Comparison of ENCODE assay signal across 8 cellular contexts in the genomic region with DNA sequence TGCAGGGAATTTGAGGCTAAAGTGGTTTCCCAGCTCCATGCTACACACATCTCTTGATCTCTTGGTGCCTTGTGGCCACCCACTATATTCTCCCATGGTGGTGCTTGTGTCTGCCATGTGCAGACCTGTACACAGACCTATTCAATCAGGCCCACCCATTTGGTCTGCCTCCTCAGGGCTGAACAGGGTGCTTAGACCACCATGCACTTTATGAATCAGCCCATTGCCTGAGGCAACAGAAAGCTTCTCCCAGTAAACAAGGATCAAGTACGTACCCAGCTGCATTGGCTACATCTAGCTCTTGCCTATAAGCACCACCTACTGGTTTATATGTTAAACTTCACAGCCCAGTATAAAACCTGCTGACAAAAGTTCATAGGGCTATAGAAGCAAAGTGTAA.
DNase-seq lines count a peak whose midpoint lies in the region; ATAC-seq and TF ChIP-seq lines count a peak whose summit lies in the region.

No MANE protein-coding gene starts in this region.

- H3K27me3 ChIP-seq in adrenal gland = no peaks in the 10 kb centered on the region
- H3K27me3 ChIP-seq in left lung = no peaks in the 10 kb centered on the region
- no peaks in the 10 kb centered on the region for H3K27me3 ChIP-seq in prostate gland (replicated peaks; ENCODE audit: insufficient read depth)

- WGBS in adrenal gland, 4 donors = 0 to 4% (median 1%) methylated on average over 1 of the region's 1 CpG
- 4% methylated on average over 1 of the region's 1 CpG for WGBS in prostate gland

- TF ChIP-seq CTCF in adrenal gland (IDR thresholded peaks at IDR 0.05) (peak in 5 of 6 experiments; percentile 30 to 48 (median 42)), left lung (IDR thresholded peaks at IDR 0.05) (no peak), prostate gland (IDR thresholded peaks at IDR 0.05) (no peak)

- H3K36me3 ChIP-seq in adrenal gland (replicated peaks in 1 of 2) = no peaks in the 10 kb centered on the region
- no peaks in the 10 kb centered on the region for H3K36me3 ChIP-seq in left lung
- H3K36me3 ChIP-seq in prostate gland = no peaks in the 10 kb centered on the region

- H3K9me3 ChIP-seq in adrenal gland (replicated peaks in 1 of 3) (no peaks in the 10 kb centered on the region), left lung (no peaks in the 10 kb centered on the region), prostate gland (no peaks in the 10 kb centered on the region)

- H3K4me3 ChIP-seq in adrenal gland (no peak overlapping the region), left lung (no peak overlapping the region), prostate gland (no peak overlapping the region)

- H3K27ac ChIP-seq in adrenal gland = no peak overlapping the region
- H3K27ac ChIP-seq in left lung = no peak overlapping the region
- H3K27ac ChIP-seq in prostate gland = no peak overlapping the region

- TF ChIP-seq POLR2A in adrenal gland (IDR thresholded peaks at IDR 0.05) (no peak), prostate gland (IDR thresholded peaks at IDR 0.05) (no peak)

- H3K4me1 ChIP-seq in adrenal gland (replicated peaks in 1 of 2) (no peaks in the 10 kb centered on the region), left lung (no peaks in the 10 kb centered on the region), prostate gland (replicated peaks) (no peaks in the 10 kb centered on the region)

- peak; percentile 58 for DNase-seq in DMS 273 (lab: John Stamatoyannopoulos, UW; ENCODE audit: unreplicated experiment)
- peak; percentile 67 for DNase-seq in M059J (ENCODE audit: low read depth)
- peak in 1 of 7 donors; percentile 24 for DNase-seq in adrenal gland
- no peak for DNase-seq in left lung
- DNase-seq in NCI-H510A (lab: John Stamatoyannopoulos, UW) = no peak
- no peak for DNase-seq in prostate gland (ENCODE audit: low spot score)

- ATAC-seq in left lung = peak; percentile 58
- ATAC-seq in HG02623 (IDR thresholded peaks at IDR 0.05; ENCODE audit: unreplicated experiment) = no peak
- ATAC-seq in HG03571 (IDR thresholded peaks at IDR 0.05; ENCODE audit: unreplicated experiment) = no peak

- intact Hi-C loops in adrenal gland (cut with DNase I) (loop anchor here in 1 of 2 donors (10.0 kb wide), 1 partner anchor 774 kb away; no protein-coding TSS in a partner anchor), left lung (cut with DNase I) (no loop called here), prostate gland (cut with DNase I) (no loop called here)

Comparison
In these comparisons a context has a peak if more than half of its experiments do, and no peak if none do; other contexts are left out.
1. DNase-seq: peak in DMS 273 (single experiment) and M059J (single experiment); none in left lung (0 of 2), NCI-H510A (single experiment) and prostate gland (single experiment).
2. CTCF ChIP-seq: peak in adrenal gland (5 of 6); none in left lung (0 of 2) and prostate gland (0 of 4).